11 cellular contexts compared by ENCODE assay signal in the genomic region with DNA sequence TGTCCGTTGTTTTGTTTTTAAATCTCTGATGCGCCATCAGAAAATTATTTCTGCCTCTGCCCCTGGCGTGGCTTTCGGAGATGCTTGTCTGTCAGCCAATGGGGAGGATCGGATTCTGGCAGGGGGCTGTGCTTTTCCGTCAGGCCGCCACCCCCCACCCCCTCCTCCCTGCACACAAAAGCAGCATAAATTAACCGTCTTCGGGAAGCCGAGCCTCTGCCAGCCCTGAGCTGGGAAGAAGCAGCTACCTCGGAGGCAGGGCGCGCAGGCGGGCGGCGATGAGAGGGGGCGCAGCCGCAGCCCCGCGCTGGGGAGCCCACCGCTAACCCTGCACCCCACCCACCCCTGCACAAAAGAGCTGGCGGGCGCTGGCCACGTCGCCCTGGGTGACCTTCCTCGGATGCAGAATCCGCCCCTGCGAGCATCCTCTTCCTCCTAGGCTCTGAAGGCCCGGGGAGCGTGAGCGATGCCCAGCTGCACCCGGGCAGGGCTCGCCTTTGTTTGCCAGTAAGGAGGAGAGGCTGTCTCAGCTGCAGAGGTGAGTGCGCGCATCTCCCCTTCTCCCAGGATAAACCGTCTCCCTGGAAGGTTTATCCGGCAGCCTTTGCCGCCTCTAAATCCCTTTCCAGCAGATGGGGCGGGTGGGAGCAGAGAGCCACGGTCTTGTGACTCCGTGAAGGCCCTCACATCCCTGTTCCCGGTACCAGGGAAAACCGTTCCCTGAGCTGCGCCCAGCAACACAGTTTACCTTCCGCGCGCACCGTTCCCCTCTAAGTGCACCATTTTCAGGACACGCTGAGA. TPM values are rescaled to one million over a fixed set of nuclear protein-coding genes. Genes with fewer than 3 reads are reported as not detected.
DNase-seq lines count a peak whose midpoint lies in the region; ATAC-seq and TF ChIP-seq lines count a peak whose summit lies in the region.
"Had no signal": no experiment of that assay in that cellular context is flagged by ENCODE, and none has a peak within 500 bp of the region (broad histone marks: within the 10 kb centered on the region; RNA-seq: fewer than 3 reads in every experiment).

A gene with protein sequence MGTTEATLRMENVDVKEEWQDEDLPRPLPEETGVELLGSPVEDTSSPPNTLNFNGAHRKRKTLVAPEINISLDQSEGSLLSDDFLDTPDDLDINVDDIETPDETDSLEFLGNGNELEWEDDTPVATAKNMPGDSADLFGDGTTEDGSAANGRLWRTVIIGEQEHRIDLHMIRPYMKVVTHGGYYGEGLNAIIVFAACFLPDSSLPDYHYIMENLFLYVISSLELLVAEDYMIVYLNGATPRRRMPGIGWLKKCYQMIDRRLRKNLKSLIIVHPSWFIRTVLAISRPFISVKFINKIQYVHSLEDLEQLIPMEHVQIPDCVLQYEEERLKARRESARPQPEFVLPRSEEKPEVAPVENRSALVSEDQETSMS (plus strand): TSS at position 215 of the 801 bp plus-strand sequence. CDS start 5,083 bp downstream, outside the sequence.

- H3K9me3 ChIP-seq in neural progenitor cell (ENCODE audit: low read depth) (no peaks in the 10 kb centered on the region), esophagus squamous epithelium (no peaks in the 10 kb centered on the region)
- H3K9me3 ChIP-seq: SJCRH30 had no signal

- TF ChIP-seq POLR2A in esophagus squamous epithelium (IDR thresholded peaks at IDR 0.05), result no peak

- H3K9me3 Mint-ChIP-seq in neural progenitor cell, result no peaks in the 10 kb centered on the region
- H3K9me3 Mint-ChIP-seq: central memory CD8-positive, alpha-beta T cell had no signal

- H3K79me2 ChIP-seq in neural progenitor cell (ENCODE audit: low read depth), result peaks cover 5% of the 10 kb centered on the region

- no peak within 1 kb of the TSS for H3K27ac Mint-ChIP-seq in neural progenitor cell

- H3K36me3 ChIP-seq in neural progenitor cell, result no peaks in the 10 kb centered on the region
- no peaks in the 10 kb centered on the region for H3K36me3 ChIP-seq in esophagus squamous epithelium
- H3K36me3 ChIP-seq: SJCRH30 had no signal

- H3K4me3 Mint-ChIP-seq in neural progenitor cell, result peak within 1 kb of the TSS; percentile 88
- H3K4me3 Mint-ChIP-seq: central memory CD8-positive, alpha-beta T cell had no signal

- no peaks in the 10 kb centered on the region for H3K4me1 ChIP-seq in neural progenitor cell
- peaks cover 0 to 6% (median 0%) of the 10 kb centered on the region in 3 donors for H3K4me1 ChIP-seq in esophagus squamous epithelium
- H3K4me1 ChIP-seq: SJCRH30 had no signal

- ATAC-seq in HG02981 (IDR thresholded peaks at IDR 0.05; ENCODE audit: unreplicated experiment), result no peak

- TF ChIP-seq CTCF in neural progenitor cell (IDR thresholded peaks at IDR 0.05) (no peak), esophagus squamous epithelium (IDR thresholded peaks at IDR 0.05) (no peak)

- H3K27me3 Mint-ChIP-seq in neural progenitor cell (ENCODE audit: insufficient read depth, low read depth), result peaks cover 21% of the 10 kb centered on the region

- H3K27ac ChIP-seq in caudate nucleus (ENCODE audit: low read depth, low read length) (peak within 1 kb of the TSS; percentile 73), neural progenitor cell (no peak within 1 kb of the TSS), esophagus squamous epithelium (no peak within 1 kb of the TSS)
- H3K27ac ChIP-seq: SJCRH30 had no signal

- H3K4me3 ChIP-seq in neural progenitor cell, result peak within 1 kb of the TSS; percentile 83
- no peak within 1 kb of the TSS for H3K4me3 ChIP-seq in esophagus squamous epithelium
- H3K4me3 ChIP-seq: SJCRH30 had no signal

- no peaks in the 10 kb centered on the region for H3K36me3 Mint-ChIP-seq in neural progenitor cell

- H4K20me1 ChIP-seq in neural progenitor cell (ENCODE audit: low read depth), result peaks cover 22% of the 10 kb centered on the region

- 4% methylated on average over 13 to 36 of the region's 49 CpGs for WGBS in esophagus squamous epithelium, 2 donors

- H3F3A ChIP-seq in neural progenitor cell (ENCODE audit: low read depth), result peaks cover 26% of the 10 kb centered on the region

- DNase-seq in ELF-1 (ENCODE audit: low read depth, low spot score) (peak; percentile 65), NCI-H2107 treated with DMSO at 0.1 percent for 48 hours (lab: John Stamatoyannopoulos, UW; ENCODE audit: unreplicated experiment) (peak; percentile 62), caudate nucleus (lab: John Stamatoyannopoulos, UW) (peak in 54 of 61 donors; percentile 14 to 90 (median 58)), neural progenitor cell (ENCODE audit: low spot score) (peak; percentile 91), esophagus squamous epithelium (lab: John Stamatoyannopoulos, UW) (no peak), NCI-H2029 (lab: John Stamatoyannopoulos, UW) (no peak)
- DNase-seq in stimulated activated CD4-positive, alpha-beta T cell treated with anti-CD3 and anti-CD28 coated beads, Interleukin-2, amount 100 ng/mL, for 24 hours, result no peak
- DNase-seq: DND-41, SJCRH30 had no signal

- peak within 1 kb of the TSS; percentile 93 for H2AFZ ChIP-seq in neural progenitor cell (replicated peaks)

- intact Hi-C loops in esophagus squamous epithelium (cut with DNase I), result no loop called here

- peaks cover 18% of the 10 kb centered on the region for H3K4me1 Mint-ChIP-seq in neural progenitor cell
- H3K4me1 Mint-ChIP-seq: central memory CD8-positive, alpha-beta T cell had no signal

- peak within 1 kb of the TSS; percentile 91 for H3K4me2 ChIP-seq in neural progenitor cell

- no peak within 1 kb of the TSS for H3K9ac ChIP-seq in neural progenitor cell

- H3K27me3 ChIP-seq in neural progenitor cell (peaks cover 14% of the 10 kb centered on the region), esophagus squamous epithelium (peaks cover 0 to 85% (median 19%) of the 10 kb centered on the region in 4 donors)
- H3K27me3 ChIP-seq: SJCRH30 had no signal

RNA-seq across cellular contexts. Expression of the gene that starts here (rescaled TPM):
- 15.8 and 23.9 TPM in 2 replicates for total RNA-seq in neural progenitor cell (ENCODE audit: low replicate concordance)
- not detected for total RNA-seq in esophagus squamous epithelium
- total RNA-seq: SJCRH30 had no signal

Comparison
In these comparisons a context has a peak if more than half of its experiments do, and no peak if none do; other contexts are left out.
1. RNA of the gene that starts here (total RNA-seq): 15.8 to 23.9 TPM in neural progenitor cell; not detected in esophagus squamous epithelium; every median in the first group is over 10 times any median in the second.
2. DNase-seq: peak in ELF-1 (single experiment), NCI-H2107 treated with DMSO at 0.1 percent for 48 hours (single experiment), caudate nucleus (54 of 61) and neural progenitor cell (single experiment); none in esophagus squamous epithelium (single experiment), NCI-H2029 (single experiment) and stimulated activated CD4-positive, alpha-beta T cell treated with anti-CD3 and anti-CD28 coated beads, Interleukin-2, amount 100 ng/mL, for 24 hours (0 of 2).